In the genomic region with DNA sequence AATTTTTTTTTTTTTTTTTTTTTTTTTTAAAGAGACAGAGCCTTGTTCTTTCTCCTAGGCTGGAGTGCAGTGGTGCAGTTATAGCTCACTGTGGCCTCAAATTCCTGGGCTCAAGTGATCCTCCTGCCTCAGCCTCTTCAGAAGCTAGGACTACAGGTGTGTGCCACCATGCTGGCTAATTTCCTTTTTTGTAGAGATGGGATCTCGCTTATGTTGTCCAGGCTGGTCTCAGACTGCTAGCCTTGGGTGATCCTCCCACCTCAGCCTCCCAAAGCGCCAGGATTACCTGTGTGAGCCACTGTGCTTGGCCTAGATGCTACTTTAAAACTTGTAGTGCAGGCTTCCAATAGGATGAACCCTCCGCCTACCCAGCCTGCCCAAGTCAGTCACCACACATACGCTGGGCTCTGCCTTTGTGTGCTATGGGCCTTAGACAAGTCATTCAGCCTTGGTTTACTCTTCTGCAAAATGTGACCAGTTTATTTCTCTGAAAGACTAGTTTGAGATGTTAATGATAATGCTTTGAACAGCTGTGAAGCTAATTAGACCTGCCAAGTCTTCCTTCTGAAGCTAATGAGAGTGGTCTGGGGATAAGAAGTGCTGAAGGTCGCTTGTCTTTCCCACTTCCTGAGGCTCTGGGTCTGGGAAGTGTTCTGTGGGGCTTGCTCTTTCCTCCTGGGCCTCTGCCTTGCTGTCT, we compare ENCODE assay signal across 25 cellular contexts. TPM values are rescaled to one million over a fixed set of nuclear protein-coding genes. Genes with fewer than 3 reads are reported as not detected.
DNase-seq lines count a peak whose midpoint lies in the region; ATAC-seq and TF ChIP-seq lines count a peak whose summit lies in the region.
"Had no signal": no experiment of that assay in that cellular context is flagged by ENCODE, and none has a peak within 500 bp of the region (broad histone marks: within the 10 kb centered on the region; RNA-seq: fewer than 3 reads in every experiment).

No MANE protein-coding gene starts in this region.

- no peaks in the 10 kb centered on the region for H3K9me3 ChIP-seq in CD4-positive, alpha-beta T cell (ENCODE audit: control insufficient read depth, low read length)
- H3K9me3 ChIP-seq in PC-9 (ENCODE audit: insufficient read depth, low read depth) (no peaks in the 10 kb centered on the region), endodermal cell (ENCODE audit: control insufficient read depth, low read length) (no peaks in the 10 kb centered on the region), gastrocnemius medialis (no peaks in the 10 kb centered on the region), testis (no peaks in the 10 kb centered on the region), MG63 (no peaks in the 10 kb centered on the region)
- H3K9me3 ChIP-seq: heart right ventricle, tibial nerve had no signal

- H3K4me3 ChIP-seq in PC-9 (no peak overlapping the region), endodermal cell (ENCODE audit: low read length) (no peak overlapping the region), gastrocnemius medialis (no peak overlapping the region), testis (no peak overlapping the region), MG63 (no peak overlapping the region)
- H3K4me3 ChIP-seq: heart right ventricle, tibial nerve had no signal

- ATAC-seq in CD4-positive, alpha-beta T cell (ENCODE audit: poor library complexity) = no peak
- ATAC-seq in gastrocnemius medialis = no peak
- ATAC-seq: activated T-cell treated with anti-CD3 and anti-CD28 coated beads, Interleukin-2, amount 50 U/mL, for 4 hours; heart right ventricle; Panc1; stimulated activated naive CD8-positive, alpha-beta T cell treated with anti-CD3 and anti-CD28 coated beads, Interleukin-15, Interleukin-2, amounts not matched to agents 100 U/mL and 50 U/mL, for 24 hours had no signal

- TF ChIP-seq CTCF in CD4-positive, alpha-beta T cell (IDR thresholded peaks at IDR 0.05) = no peak
- TF ChIP-seq CTCF in PC-9 (conservative IDR thresholded peaks at IDR 0.05) = no peak
- no peak for TF ChIP-seq CTCF in endodermal cell (conservative IDR thresholded peaks at IDR 0.05)
- no peak for TF ChIP-seq CTCF in gastrocnemius medialis (IDR thresholded peaks at IDR 0.05 in 4 of 5, conservative IDR thresholded peaks at IDR 0.05 in 1 of 5)
- no peak for TF ChIP-seq CTCF in testis (IDR thresholded peaks at IDR 0.05)

- H3K27ac ChIP-seq in CD4-positive, alpha-beta T cell (ENCODE audit: low read depth, low read length) = no peak overlapping the region
- H3K27ac ChIP-seq in PC-9 (no peak overlapping the region), endodermal cell (ENCODE audit: low read depth, low read length) (no peak overlapping the region), gastrocnemius medialis (peak overlapping the region; percentile 82 to 92 (median 86)), testis (no peak overlapping the region)
- H3K27ac ChIP-seq: heart right ventricle, WERI-Rb-1 had no signal

- H3K9ac ChIP-seq in endodermal cell (ENCODE audit: extremely low read depth, low read length, poor library complexity, severe bottlenecking) = no peak overlapping the region

- 88 to 90% methylated on average over 5 of the region's 5 CpGs for WGBS in endodermal cell (ENCODE audit: insufficient coverage in 1 of 2, insufficient read length in 1 of 2), 2 experiments
- WGBS in testis, 2 donors = 85 to 89% methylated on average over 4 to 5 of the region's 5 CpGs

- peaks cover 88% of the 10 kb centered on the region for H4K20me1 ChIP-seq in PC-9 (ENCODE audit: insufficient read depth)

- no peak overlapping the region for H3K27ac Mint-ChIP-seq in CD4-positive, alpha-beta T cell
- H3K27ac Mint-ChIP-seq in endodermal cell = peak overlapping the region; percentile 37

- H3K79me2 ChIP-seq in PC-9 (ENCODE audit: low read depth) = peaks cover 81% of the 10 kb centered on the region

- POLR2A ChIA-PET in CD4-positive, alpha-beta T cell (lab: Charles Lee) = no interaction called here
- POLR2A ChIA-PET in PC-9 (lab: Charles Lee; ENCODE audit: unreplicated experiment) = no interaction called here

- H3K27me3 Mint-ChIP-seq in CD4-positive, alpha-beta T cell = no peaks in the 10 kb centered on the region
- no peaks in the 10 kb centered on the region for H3K27me3 Mint-ChIP-seq in endodermal cell (ENCODE audit: insufficient read depth)

- no peaks in the 10 kb centered on the region for H3K9me3 Mint-ChIP-seq in CD4-positive, alpha-beta T cell
- H3K9me3 Mint-ChIP-seq in endodermal cell = no peaks in the 10 kb centered on the region
- H3K9me3 Mint-ChIP-seq: activated T-cell treated with anti-CD3 and anti-CD28 coated beads, Interleukin-2, amount 50 U/mL, for 4 hours; brain had no signal

- no peaks in the 10 kb centered on the region for H3K27me3 ChIP-seq in CD4-positive, alpha-beta T cell (ENCODE audit: control insufficient read depth, insufficient read depth, low read length)
- H3K27me3 ChIP-seq in PC-9 (ENCODE audit: insufficient read depth, low read depth) (no peaks in the 10 kb centered on the region), endodermal cell (ENCODE audit: control insufficient read depth, insufficient read depth, low read length, poor library complexity, severe bottlenecking) (no peaks in the 10 kb centered on the region), gastrocnemius medialis (no peaks in the 10 kb centered on the region), testis (no peaks in the 10 kb centered on the region), MG63 (no peaks in the 10 kb centered on the region)
- H3K27me3 ChIP-seq: heart right ventricle, tibial nerve had no signal

- H3K4me3 Mint-ChIP-seq in CD4-positive, alpha-beta T cell = peak overlapping the region; percentile 20
- no peak overlapping the region for H3K4me3 Mint-ChIP-seq in endodermal cell
- H3K4me3 Mint-ChIP-seq: activated T-cell treated with anti-CD3 and anti-CD28 coated beads, Interleukin-2, amount 50 U/mL, for 4 hours had no signal

- H2AFZ ChIP-seq in PC-9 = no peak overlapping the region

- peaks cover 4% of the 10 kb centered on the region for H3K4me1 Mint-ChIP-seq in CD4-positive, alpha-beta T cell (ENCODE audit: low read depth)
- peaks cover 31% of the 10 kb centered on the region for H3K4me1 Mint-ChIP-seq in endodermal cell

- H3K9me2 ChIP-seq in PC-9 (ENCODE audit: insufficient read depth) = no peaks in the 10 kb centered on the region

- CTCF ChIA-PET in CD4-positive, alpha-beta T cell (lab: Charles Lee) = interaction anchor here (0.6 to 0.7 kb wide), 2 partner anchors 229 to 546 kb away, joined by 3 to 5 read pairs; no protein-coding TSS in a partner anchor
- CTCF ChIA-PET in PC-9 (lab: Charles Lee) = no interaction called here

- peaks cover 15% of the 10 kb centered on the region; the same call in 1 of the 2 replicates for H3K36me3 ChIP-seq in PC-9 (ENCODE audit: low read depth)
- H3K36me3 ChIP-seq in endodermal cell (ENCODE audit: control insufficient read depth, insufficient read depth, low read length) = peaks cover 41% of the 10 kb centered on the region
- H3K36me3 ChIP-seq in gastrocnemius medialis = no peaks in the 10 kb centered on the region
- no peaks in the 10 kb centered on the region for H3K36me3 ChIP-seq in testis (ENCODE audit: low read depth, missing control alignments)
- peaks cover 77% of the 10 kb centered on the region for H3K36me3 ChIP-seq in MG63
- H3K36me3 ChIP-seq: heart right ventricle, tibial nerve had no signal

- 0 out of 2 replicates have a peak overlapping the region, but pooled peaks have one; percentile 4 for H3K4me2 ChIP-seq in PC-9

- intact Hi-C loops in CD4-positive, alpha-beta T cell (cut with DNase I, micrococcal nuclease) = no loop called here
- intact Hi-C loops in PC-9 (cut with micrococcal nuclease; ENCODE audit: unreplicated experiment) = no loop called here
- intact Hi-C loops in gastrocnemius medialis (cut with DNase I; ENCODE audit: low total_unique reads) = no loop called here
- intact Hi-C loops in testis (cut with DNase I; ENCODE audit: low total_unique reads) = no loop called here

- in situ Hi-C loops in gastrocnemius medialis (cut with MboI; ENCODE audit: low sequenced_read_pairs in 4 of 4) = no loop called here

- H3F3A ChIP-seq in PC-9 (ENCODE audit: insufficient read depth, low read depth) = peaks cover 4% of the 10 kb centered on the region; the same call in 1 of the 2 replicates

- TF ChIP-seq POLR2A in gastrocnemius medialis (IDR thresholded peaks at IDR 0.05) (no peak), testis (IDR thresholded peaks at IDR 0.05) (no peak)

- H3K4me1 ChIP-seq in PC-9 (replicated peaks; ENCODE audit: insufficient read depth) = peaks cover 23% of the 10 kb centered on the region; the same call in 1 of the 2 replicates
- peaks cover 9% of the 10 kb centered on the region for H3K4me1 ChIP-seq in endodermal cell (ENCODE audit: control insufficient read depth, insufficient read depth, low read length)
- peaks cover 38 to 58% of the 10 kb centered on the region in 2 donors for H3K4me1 ChIP-seq in gastrocnemius medialis
- H3K4me1 ChIP-seq in testis = peaks cover 31% of the 10 kb centered on the region

- no peaks in the 10 kb centered on the region for H3K36me3 Mint-ChIP-seq in CD4-positive, alpha-beta T cell (ENCODE audit: low read depth)
- peaks cover 19% of the 10 kb centered on the region for H3K36me3 Mint-ChIP-seq in endodermal cell (ENCODE audit: low read depth)

- no TSS peak for BruUV-seq in PC-9 (replicated peaks; lab: Mats Ljungman, UMichigan)

- DNase-seq in CD4-positive, alpha-beta T cell = no peak
- DNase-seq in PC-9 = no peak
- no peak for DNase-seq in endodermal cell
- no peak for DNase-seq in gastrocnemius medialis
- no peak for DNase-seq in NCI-H1930 (lab: John Stamatoyannopoulos, UW)
- DNase-seq in testis = no peak
- no peak for DNase-seq in inferior parietal cortex (ENCODE audit: extremely low spot score)
- no peak for DNase-seq in MG63
- DNase-seq: activated CD4-positive, alpha-beta T cell treated with anti-CD3 and anti-CD28 coated beads, Interleukin-2, amount 50 U/mL, for 1 hour; activated gamma-delta T cell treated with Interleukin-2 at 50 U/mL for 16 hours; activated T-cell treated with anti-CD3 and anti-CD28 coated beads, Interleukin-2, amount 50 U/mL, for 4 hours; effector memory CD4-positive, alpha-beta T cell; erythroblast; heart right ventricle; NCI-H1417 treated with DMSO at 0.1 percent for 48 hours; NCI-H2081 treated with DMSO at 0.1 percent for 48 hours; NCI-H446; NCI-H82; SHP77 treated with DMSO at 0.1 percent for 48 hours; stimulated activated naive CD8-positive, alpha-beta T cell treated with anti-CD3 and anti-CD28 coated beads, Interleukin-15, Interleukin-2, amounts not matched to agents 100 U/mL and 50 U/mL, for 24 hours; T-helper 9 cell; WERI-Rb-1 had no signal

RNA-seq across cellular contexts. Expression of a gene that starts 5.2 kb away (rescaled TPM):
- total RNA-seq in CD4-positive, alpha-beta T cell = under 1 TPM in 1 of 2 experiments, not detected in 1; 0.47 TPM
- total RNA-seq in PC-9 (2021) (52.8 and 67.2 TPM in 2 replicates), endodermal cell (10 to 100 TPM; 44.1 to 65.5 TPM), gastrocnemius medialis (100 to 1,000 TPM in 1 of 4 donors, 10 to 100 TPM in 3; 13.5 to 112 (median 55.7) TPM), testis (10 to 100 TPM; 46.6 to 80.6 TPM)
- 38.0 TPM for polyA plus RNA-seq in endodermal cell (2013, experiment 1 of 2)
- 30.3 TPM for polyA plus RNA-seq in endodermal cell (2013, experiment 2 of 2)
- 38.8 TPM for polyA plus RNA-seq in testis (ENCODE audit: insufficient read depth, low read depth, low replicate concordance)
- 62.7 and 67.1 TPM in 2 replicates for total RNA-seq in MG63 (2014; rRNA removed; shearing (Covaris generic); ENCODE audit: low replicate concordance)

RNA-seq across cellular contexts. Expression of a gene that starts 58.4 kb away (rescaled TPM):
- 10 to 100 TPM; 20.6 to 22.6 TPM for total RNA-seq in CD4-positive, alpha-beta T cell
- total RNA-seq in PC-9 (2021) (7.8 and 8.6 TPM in 2 replicates), endodermal cell (10 to 100 TPM; 20.6 to 22.7 TPM), gastrocnemius medialis (10 to 100 TPM; 13.5 to 22.4 (median 20.3) TPM), testis (10 to 100 TPM; 32.0 to 45.4 TPM)
- 28.8 TPM for polyA plus RNA-seq in endodermal cell (2013, experiment 1 of 2)
- 28.6 TPM for polyA plus RNA-seq in endodermal cell (2013, experiment 2 of 2)
- polyA plus RNA-seq in testis (ENCODE audit: insufficient read depth, low read depth, low replicate concordance) = 44.9 TPM
- 13.6 and 32.5 TPM in 2 replicates for total RNA-seq in MG63 (2014; rRNA removed; shearing (Covaris generic); ENCODE audit: low replicate concordance)

Comparison
In these comparisons a context has a peak if more than half of its experiments do, and no peak if none do; other contexts are left out.
1. H3K27ac ChIP-seq: peak in gastrocnemius medialis (4 of 4); none in CD4-positive, alpha-beta T cell (single experiment), PC-9 (single experiment), endodermal cell (single experiment) and testis (0 of 2).
2. RNA of a gene that starts 5.2 kb away (total RNA-seq): 13.5 to 112 TPM in gastrocnemius medialis, 46.6 to 80.6 TPM in testis, 52.8 to 67.2 TPM in PC-9, 62.7 to 67.1 TPM in MG63 and 44.1 to 65.5 TPM in endodermal cell; 0.47 TPM in CD4-positive, alpha-beta T cell; every median in the first group is over 4 times any median in the second.